Comparison of ENCODE assay signal across 8 cellular contexts in genomic region chr12:132429932-132430643, GRCh38. TPM values are rescaled to one million over a fixed set of nuclear protein-coding genes. Genes with fewer than 3 reads are reported as not detected.
DNase-seq lines count a peak whose midpoint lies in the region; ATAC-seq and TF ChIP-seq lines count a peak whose summit lies in the region.

No MANE protein-coding gene starts in this region.

- peak; percentile 42 to 72 (median 58) for DNase-seq in CD4-positive, alpha-beta T cell
- DNase-seq in NCI-H1105 (lab: John Stamatoyannopoulos, UW) = peak; percentile 81
- no peak for DNase-seq in SK-N-MC (ENCODE audit: low read depth, low spot score)
- DNase-seq in activated naive CD8-positive, alpha-beta T cell treated with anti-CD3 and anti-CD28 coated beads, Interleukin-2, amount 50 U/mL, for 24 hours = peak; percentile 48
- no peak for DNase-seq in posterior cingulate gyrus
- no peak for DNase-seq in AG08395 (ENCODE audit: low spot score)

- TF ChIP-seq CTCF in CD4-positive, alpha-beta T cell (IDR thresholded peaks at IDR 0.05) = no peak
- TF ChIP-seq CTCF in nephron (IDR thresholded peaks at IDR 0.05; ENCODE audit: unreplicated experiment in 3 of 3) = no peak

- H3K4me3 Mint-ChIP-seq in CD4-positive, alpha-beta T cell = peak overlapping the region; percentile 77
- peak overlapping the region; percentile 34 for H3K4me3 Mint-ChIP-seq in activated naive CD8-positive, alpha-beta T cell treated with anti-CD3 and anti-CD28 coated beads, Interleukin-2, amount 50 U/mL, for 24 hours
- peak overlapping the region; percentile 19 to 60 (median 28) for H3K4me3 Mint-ChIP-seq in nephron

- H3K4me3 ChIP-seq in SK-N-MC = peak overlapping the region; percentile 57

- CTCF ChIA-PET in CD4-positive, alpha-beta T cell (lab: Charles Lee) = interaction anchor here (0.6 to 1.3 kb wide), 7 partner anchors 10 to 185 kb away, joined by 3 to 4 read pairs (median 3); no protein-coding TSS in a partner anchor

- no peak overlapping the region for H3K27ac ChIP-seq in CD4-positive, alpha-beta T cell (ENCODE audit: low read depth, low read length)
- H3K27ac ChIP-seq in SK-N-MC = no peak overlapping the region

- no peaks in the 10 kb centered on the region for H3K36me3 ChIP-seq in SK-N-MC (ENCODE audit: insufficient read depth, low read length)

- no peak overlapping the region for H3K9ac ChIP-seq in SK-N-MC (ENCODE audit: insufficient read length)

- H3K9me3 Mint-ChIP-seq in CD4-positive, alpha-beta T cell = no peaks in the 10 kb centered on the region
- peaks cover under 1% of the 10 kb centered on the region for H3K9me3 Mint-ChIP-seq in activated naive CD8-positive, alpha-beta T cell treated with anti-CD3 and anti-CD28 coated beads, Interleukin-2, amount 50 U/mL, for 24 hours
- peaks cover 17% of the 10 kb centered on the region for H3K9me3 Mint-ChIP-seq in nephron

- no peaks in the 10 kb centered on the region for H3K9me3 ChIP-seq in CD4-positive, alpha-beta T cell (ENCODE audit: control insufficient read depth, low read length)
- no peaks in the 10 kb centered on the region for H3K9me3 ChIP-seq in SK-N-MC (ENCODE audit: low read depth, low read length)

- intact Hi-C loops in CD4-positive, alpha-beta T cell (cut with DNase I, micrococcal nuclease) = loop anchor here in 1 of 2 experiments (5.0 kb wide), 1 partner anchor 37 kb away; no protein-coding TSS in a partner anchor
- intact Hi-C loops in posterior cingulate gyrus (cut with DNase I) = no loop called here

- no peaks in the 10 kb centered on the region for H3K27me3 Mint-ChIP-seq in CD4-positive, alpha-beta T cell
- no peaks in the 10 kb centered on the region for H3K27me3 Mint-ChIP-seq in activated naive CD8-positive, alpha-beta T cell treated with anti-CD3 and anti-CD28 coated beads, Interleukin-2, amount 50 U/mL, for 24 hours
- H3K27me3 Mint-ChIP-seq in nephron (ENCODE audit: low read depth) = peaks cover 47% of the 10 kb centered on the region

- peak; percentile 96 for ATAC-seq in CD4-positive, alpha-beta T cell (ENCODE audit: poor library complexity)
- peak; percentile 69 for ATAC-seq in GM21526 (IDR thresholded peaks at IDR 0.05; ENCODE audit: low FRiP score, unreplicated experiment)
- peak; percentile 60 for ATAC-seq in activated naive CD8-positive, alpha-beta T cell treated with anti-CD3 and anti-CD28 coated beads, Interleukin-2, amount 50 U/mL, for 24 hours

- peaks cover 39% of the 10 kb centered on the region for H3K4me1 Mint-ChIP-seq in CD4-positive, alpha-beta T cell (ENCODE audit: low read depth)
- peaks cover 38% of the 10 kb centered on the region for H3K4me1 Mint-ChIP-seq in activated naive CD8-positive, alpha-beta T cell treated with anti-CD3 and anti-CD28 coated beads, Interleukin-2, amount 50 U/mL, for 24 hours
- H3K4me1 Mint-ChIP-seq in nephron = peaks cover 86% of the 10 kb centered on the region

- no peaks in the 10 kb centered on the region for H3K27me3 ChIP-seq in CD4-positive, alpha-beta T cell (ENCODE audit: control insufficient read depth, insufficient read depth, low read length)

- POLR2A ChIA-PET in CD4-positive, alpha-beta T cell (lab: Charles Lee) = interaction anchor here (0.7 to 1.4 kb wide), 16 partner anchors 8 to 276 kb away, joined by 3 to 14 read pairs (median 3); no protein-coding TSS in a partner anchor

- peak overlapping the region; percentile 70 for H3K27ac Mint-ChIP-seq in CD4-positive, alpha-beta T cell
- no peak overlapping the region for H3K27ac Mint-ChIP-seq in activated naive CD8-positive, alpha-beta T cell treated with anti-CD3 and anti-CD28 coated beads, Interleukin-2, amount 50 U/mL, for 24 hours
- peak overlapping the region; percentile 70 to 95 (median 90) for H3K27ac Mint-ChIP-seq in nephron

- H3K36me3 Mint-ChIP-seq in CD4-positive, alpha-beta T cell (ENCODE audit: low read depth) = no peaks in the 10 kb centered on the region
- no peaks in the 10 kb centered on the region for H3K36me3 Mint-ChIP-seq in activated naive CD8-positive, alpha-beta T cell treated with anti-CD3 and anti-CD28 coated beads, Interleukin-2, amount 50 U/mL, for 24 hours (ENCODE audit: low read depth)
- H3K36me3 Mint-ChIP-seq in nephron (ENCODE audit: low read depth) = peaks cover 4% of the 10 kb centered on the region

RNA-seq across cellular contexts. Expression of gene FBRSL1, which starts 59.9 kb away (rescaled TPM):
- total RNA-seq in CD4-positive, alpha-beta T cell = 10 to 100 TPM; 75.8 to 80.7 TPM

Comparison
In these comparisons a context has a peak if more than half of its experiments do, and no peak if none do; other contexts are left out.
1. DNase-seq: peak in CD4-positive, alpha-beta T cell (10 of 10), NCI-H1105 (single experiment) and activated naive CD8-positive, alpha-beta T cell treated with anti-CD3 and anti-CD28 coated beads, Interleukin-2, amount 50 U/mL, for 24 hours (single experiment); none in SK-N-MC (single experiment), posterior cingulate gyrus (0 of 10) and AG08395 (single experiment).
2. Peak in every context shown above with its lines, with median percentiles within 50 percentile points of each other: ATAC-seq and H3K4me3 Mint-ChIP-seq.